Comparison of ENCODE assay signal across 5 cellular contexts in genomic region chr17:21319686-21320375, GRCh38. TPM values are rescaled to one million over a fixed set of nuclear protein-coding genes. Genes with fewer than 3 reads are reported as not detected.
"Had no signal": no experiment of that assay in that cellular context is flagged by ENCODE, and none has a peak within 500 bp of the region (broad histone marks: within the 10 kb centered on the region; RNA-seq: fewer than 3 reads in every experiment).

No MANE protein-coding gene starts in this region.

RNA-seq across cellular contexts. Expression of gene KCNJ12, which starts 56.3 kb away (rescaled TPM):
- total RNA-seq: activated CD4-positive, alpha-beta memory T cell treated with anti-CD3 and anti-CD28 coated beads, Interleukin-2, amount 10 ng/mL, durations not matched to agents 7 days and 5 days; activated CD4-positive, alpha-beta T cell treated with anti-CD3 and anti-CD28 coated beads, Interleukin-2, amount 10 ng/mL, durations not matched to agents 7 days and 5 days; activated T-helper 2 cell treated with anti-CD3 and anti-CD28 coated beads, Interferon-gamma antibody, Interleukin-2, Interleukin-4, amounts not matched to agents 10 μg/mL and 5 μg/mL and 100 μg/mL, durations not matched to agents 14 hours and 24 hours and 36 hours; naive thymus-derived CD8-positive, alpha-beta T cell; T-helper 2 cell treated with Interferon-gamma antibody and Interleukin-4, amounts not matched to agents 100 ng/mL and 5 ng/mL, for 36 hours had no signal
